In the genomic region with DNA sequence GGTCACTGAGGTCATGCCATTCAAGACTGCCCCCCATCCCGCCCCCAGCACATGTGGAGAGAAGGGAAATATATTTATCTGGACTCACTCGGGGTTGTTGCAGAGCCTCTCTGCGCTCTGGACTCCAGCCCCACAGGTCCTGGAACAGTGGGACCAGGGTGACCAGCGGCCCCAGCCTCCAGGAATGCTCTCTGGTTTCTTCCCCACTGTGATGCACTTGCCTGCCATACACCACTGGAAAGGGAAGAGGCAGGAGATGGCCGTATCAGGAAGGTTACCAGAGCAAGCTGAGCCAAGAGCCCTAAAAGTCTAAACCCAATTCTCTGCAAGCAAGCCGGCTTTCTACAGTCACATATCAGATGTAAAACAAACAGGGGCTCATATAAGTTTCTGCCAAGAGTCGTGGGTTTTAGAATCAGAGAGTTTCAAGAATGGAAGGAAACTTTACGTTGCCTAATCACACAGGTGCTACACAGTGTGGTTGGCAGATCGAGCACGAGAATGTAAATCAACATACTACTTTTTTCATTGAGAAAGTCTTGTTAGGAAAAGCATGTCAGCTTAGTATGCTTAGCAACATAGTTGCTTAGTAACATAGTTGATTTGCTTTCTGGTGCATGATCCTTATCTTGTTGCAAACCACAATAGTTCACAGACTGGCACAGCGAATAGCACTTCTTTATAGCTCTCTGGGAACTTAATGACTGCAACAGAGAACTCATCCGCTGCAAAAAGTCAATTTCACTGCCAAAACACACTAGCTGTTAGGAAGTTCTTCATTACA, we compare ENCODE assay signal across 10 cellular contexts.
DNase-seq lines count a peak whose midpoint lies in the region; ATAC-seq and TF ChIP-seq lines count a peak whose summit lies in the region.
"Had no signal": no experiment of that assay in that cellular context is flagged by ENCODE, and none has a peak within 500 bp of the region (broad histone marks: within the 10 kb centered on the region; RNA-seq: fewer than 3 reads in every experiment).

No MANE protein-coding gene starts in this region.

- DNase-seq in DND-41 = no peak
- DNase-seq in H4 (ENCODE audit: low spot score) = peak; percentile 66
- DNase-seq in RPMI7951 (ENCODE audit: low read depth) = peak; percentile 91
- peak; percentile 27 for DNase-seq in hepatocyte (ENCODE audit: low spot score)
- no peak for DNase-seq in iPS-NIHi11 (ENCODE audit: low spot score)
- DNase-seq in Right ventricle myocardium inferior (ENCODE audit: missing footprints) = no peak
- DNase-seq in middle frontal gyrus (ENCODE audit: extremely low spot score, low spot score) = no peak
- DNase-seq: activated gamma-delta T cell, HCEC 1CT had no signal

- H4K20me1 ChIP-seq in DND-41 (ENCODE audit: insufficient read depth, low read length) = no peaks in the 10 kb centered on the region
- no peaks in the 10 kb centered on the region for H4K20me1 ChIP-seq in hepatocyte (ENCODE audit: insufficient read depth, poor library complexity, severe bottlenecking)

- H3K9me3 ChIP-seq in DND-41 (ENCODE audit: insufficient read depth, low read length, severe bottlenecking) (no peaks in the 10 kb centered on the region), hepatocyte (ENCODE audit: low read depth) (no peaks in the 10 kb centered on the region)

- H3K79me2 ChIP-seq in DND-41 (ENCODE audit: insufficient read depth, low read length) (no peaks in the 10 kb centered on the region), hepatocyte (no peaks in the 10 kb centered on the region)

- no peaks in the 10 kb centered on the region for H3K9me2 ChIP-seq in hepatocyte (replicated peaks; ENCODE audit: insufficient read depth)

- intact Hi-C loops in Right ventricle myocardium inferior (cut with DNase I) = no loop called here

- TF ChIP-seq CTCF in DND-41 (IDR thresholded peaks at IDR 0.05; ENCODE audit: borderline replicate concordance, extremely low read depth, low read length, poor library complexity, severe bottlenecking) = no peak
- no peak for TF ChIP-seq CTCF in hepatocyte (IDR thresholded peaks at IDR 0.05; ENCODE audit: poor library complexity)

- ATAC-seq in DND-41 (ENCODE audit: insufficient read depth, low read depth) (peak; percentile 91), GM19351 (IDR thresholded peaks at IDR 0.05; ENCODE audit: unreplicated experiment) (no peak), Right ventricle myocardium inferior (no peak)

- no peak overlapping the region for H3K9ac ChIP-seq in DND-41 (ENCODE audit: low read depth, low read length)

- H3K4me3 ChIP-seq in DND-41 (ENCODE audit: low read depth in 1 of 2, low read length in 2 of 2) (no peak overlapping the region), hepatocyte (no peak overlapping the region)

- no peaks in the 10 kb centered on the region for H3K36me3 ChIP-seq in DND-41 (ENCODE audit: insufficient read depth, low read length)
- H3K36me3 ChIP-seq in hepatocyte (replicated peaks; ENCODE audit: insufficient read depth, low read depth) = no peaks in the 10 kb centered on the region

- H2AFZ ChIP-seq in DND-41 (ENCODE audit: low read depth, low read length) (no peak overlapping the region), hepatocyte (no peak overlapping the region)

- H3K27me3 ChIP-seq in DND-41 (ENCODE audit: insufficient read depth, low read length, poor library complexity) = no peaks in the 10 kb centered on the region
- H3K27me3 ChIP-seq in hepatocyte = no peaks in the 10 kb centered on the region

- H3K27ac ChIP-seq in DND-41 (ENCODE audit: low read length) (no peak overlapping the region), hepatocyte (no peak overlapping the region)

- H3K4me1 ChIP-seq in DND-41 (ENCODE audit: insufficient read depth, low read length) = peaks cover 13% of the 10 kb centered on the region
- no peaks in the 10 kb centered on the region for H3K4me1 ChIP-seq in hepatocyte (ENCODE audit: insufficient read depth)

- H3K4me2 ChIP-seq in DND-41 (ENCODE audit: insufficient read depth, low read length) (peak overlapping the region; percentile 19; the same call in 1 of the 2 replicates), hepatocyte (peak overlapping the region; percentile 38)

- 66% methylated on average over 12 of the region's 12 CpGs for WGBS in hepatocyte (ENCODE audit: low lambda C conversion rate, missing lambda C conversion rate)

Comparison
In these comparisons a context has a peak if more than half of its experiments do, and no peak if none do; other contexts are left out.
1. DNase-seq: peak in H4 (single experiment), RPMI7951 (single experiment) and hepatocyte (single experiment); none in DND-41 (single experiment), iPS-NIHi11 (single experiment), Right ventricle myocardium inferior (single experiment) and middle frontal gyrus (single experiment).